ENCODE assay signal across 1 cellular context in genomic region chr14:101876539-101876938, GRCh38.
TF ChIP-seq lines count a peak whose summit lies in the region.

No MANE protein-coding gene starts in this region.

TF ChIP-seq in GM12878, 131 proteins besides CTCF, POLR2A, EP300 and RAD21 (continued from another document):
- TF ChIP-seq USF1 (IDR thresholded peaks at IDR 0.05; ENCODE audit: borderline replicate concordance, extremely low read length, insufficient read depth, low read depth, low read length) (peak; percentile 69), TCF12 (IDR thresholded peaks at IDR 0.05; ENCODE audit: low read depth, low read length) (peak; percentile 99)
